Comparison of ENCODE assay signal across 31 cellular contexts in genomic region chr3:31817411-31817966, GRCh38.
"Had no signal": no experiment of that assay in that cellular context is flagged by ENCODE, and none has a peak within 500 bp of the region (broad histone marks: within the 10 kb centered on the region; RNA-seq: fewer than 3 reads in every experiment).

No MANE protein-coding gene starts in this region.

- H3K27me3 ChIP-seq: adrenal gland, body of pancreas, breast epithelium, Peyer's patch had no signal

- H3K4me3 ChIP-seq: adrenal gland, body of pancreas, breast epithelium, Peyer's patch had no signal

- H3K27ac ChIP-seq: adrenal gland, body of pancreas, breast epithelium, Peyer's patch, RWPE1 had no signal

- H3K9me3 ChIP-seq: adrenal gland, body of pancreas, breast epithelium, Peyer's patch had no signal

- H3K36me3 ChIP-seq: adrenal gland, breast epithelium, Peyer's patch had no signal

- H3K4me1 ChIP-seq: adrenal gland, body of pancreas, breast epithelium, Peyer's patch had no signal

- DNase-seq: activated CD4-positive, alpha-beta memory T cell treated with anti-CD3 and anti-CD28 coated beads for 36 hours; activated CD4-positive, alpha-beta T cell treated with anti-CD3 and anti-CD28 coated beads for 4 hours; activated CD4-positive, alpha-beta T cell treated with anti-CD3 and anti-CD28 coated beads, Interleukin-2, amount 50 U/mL, for 1 hour; activated CD4-positive, CD25-positive, alpha-beta regulatory T cell treated with anti-CD3 and anti-CD28 coated beads, Interleukin-2, amount 50 U/mL, for 72 hours; activated CD8-positive, alpha-beta memory T cell treated with anti-CD3 and anti-CD28 coated beads, Interleukin-2, amount 50 U/mL, for 4 hours; activated gamma-delta T cell treated with Interleukin-2 at 50 U/mL for 16 hours; activated naive CD4-positive, alpha-beta T cell treated with anti-CD3 and anti-CD28 coated beads for 36 hours; activated T-cell treated with anti-CD3 and anti-CD28 coated beads for 4 hours; activated T-cell treated with anti-CD3 and anti-CD28 coated beads, Interleukin-2, amount 50 U/mL, for 4 hours; adrenal gland; body of pancreas; caudate nucleus; cerebellar nuclear complex; KG1; NCI-H1105 treated with DMSO at 0.1 percent for 48 hours; NCI-H1436; NCI-H1694; NCI-H1930; NCI-H2081 treated with DMSO at 0.1 percent for 48 hours; NCI-H226; NCI-H446 treated with DMSO at 0.1 percent for 48 hours; NCI-H524; NCI-H69; NCI-H82; PC-3; Peyer's patch; SIG-M5; SW 1271; T1000 had no signal
